Comparison of ENCODE assay signal across 1 cellular context in the genomic region with DNA sequence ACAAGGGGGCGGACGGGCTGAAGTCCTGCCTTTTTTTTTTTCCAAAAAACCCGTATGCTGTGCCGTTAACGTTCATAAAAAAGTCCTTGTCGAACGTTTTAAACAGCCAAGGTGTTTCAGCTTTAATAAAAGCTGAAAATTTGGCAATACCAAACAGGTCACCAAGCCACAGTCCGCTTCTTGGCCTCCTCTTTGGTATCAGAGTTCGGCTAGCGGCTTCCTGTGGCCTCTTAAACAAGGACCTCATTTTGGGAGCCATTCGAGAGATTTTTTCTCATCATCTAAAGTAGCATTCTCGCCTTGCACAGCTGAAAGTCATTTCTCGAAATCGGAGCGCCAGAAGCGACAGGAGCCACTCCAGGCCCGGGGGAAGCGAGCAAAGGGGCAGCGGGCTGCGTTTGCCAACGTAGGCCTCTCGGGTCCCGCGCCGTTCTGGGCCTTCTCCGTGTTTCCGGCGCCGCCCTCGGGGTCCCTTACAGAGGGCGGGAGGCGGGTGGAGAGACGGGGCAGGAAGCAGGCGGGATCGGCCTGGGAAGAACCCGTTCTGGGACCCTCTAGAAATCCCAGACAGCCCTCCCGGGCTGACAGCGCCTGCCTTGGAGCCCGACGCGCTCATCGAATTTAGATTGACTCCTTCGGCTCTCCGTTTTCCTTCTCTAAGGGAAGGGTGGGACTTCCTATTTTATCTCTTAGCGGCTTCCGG.
A peak's percentile ranks its signal among the peaks of the same experiment; 100 is the strongest.
TF ChIP-seq lines count a peak whose summit lies in the region.

No MANE protein-coding gene starts in this region.

TF ChIP-seq in HepG2, 621 proteins besides CTCF, POLR2A, EP300 and RAD21 (continued from another document and continues in another):
- TF ChIP-seq, protein P1, sequence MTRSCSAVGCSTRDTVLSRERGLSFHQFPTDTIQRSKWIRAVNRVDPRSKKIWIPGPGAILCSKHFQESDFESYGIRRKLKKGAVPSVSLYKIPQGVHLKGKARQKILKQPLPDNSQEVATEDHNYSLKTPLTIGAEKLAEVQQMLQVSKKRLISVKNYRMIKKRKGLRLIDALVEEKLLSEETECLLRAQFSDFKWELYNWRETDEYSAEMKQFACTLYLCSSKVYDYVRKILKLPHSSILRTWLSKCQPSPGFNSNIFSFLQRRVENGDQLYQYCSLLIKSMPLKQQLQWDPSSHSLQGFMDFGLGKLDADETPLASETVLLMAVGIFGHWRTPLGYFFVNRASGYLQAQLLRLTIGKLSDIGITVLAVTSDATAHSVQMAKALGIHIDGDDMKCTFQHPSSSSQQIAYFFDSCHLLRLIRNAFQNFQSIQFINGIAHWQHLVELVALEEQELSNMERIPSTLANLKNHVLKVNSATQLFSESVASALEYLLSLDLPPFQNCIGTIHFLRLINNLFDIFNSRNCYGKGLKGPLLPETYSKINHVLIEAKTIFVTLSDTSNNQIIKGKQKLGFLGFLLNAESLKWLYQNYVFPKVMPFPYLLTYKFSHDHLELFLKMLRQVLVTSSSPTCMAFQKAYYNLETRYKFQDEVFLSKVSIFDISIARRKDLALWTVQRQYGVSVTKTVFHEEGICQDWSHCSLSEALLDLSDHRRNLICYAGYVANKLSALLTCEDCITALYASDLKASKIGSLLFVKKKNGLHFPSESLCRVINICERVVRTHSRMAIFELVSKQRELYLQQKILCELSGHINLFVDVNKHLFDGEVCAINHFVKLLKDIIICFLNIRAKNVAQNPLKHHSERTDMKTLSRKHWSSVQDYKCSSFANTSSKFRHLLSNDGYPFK (CRISPR knock-in tag; IDR thresholded peaks at IDR 0.05; ENCODE audit: borderline replicate concordance): peak; percentile 55; the same call in 1 of the 2 replicates
- TF ChIP-seq ZNF432 (CRISPR knock-in tag; IDR thresholded peaks at IDR 0.05; ENCODE audit: borderline replicate concordance) (no peak), ZFYVE20 (CRISPR knock-in tag; IDR thresholded peaks at IDR 0.05; ENCODE audit: borderline replicate concordance, low read depth) (no peak), SSRP1 (CRISPR knock-in tag; IDR thresholded peaks at IDR 0.05) (no peak; the same call in 1 of the 2 replicates), POLR2G (IDR thresholded peaks at IDR 0.05; ENCODE audit: low read depth, low read length) (peak; percentile 85), POLR2AphosphoS2 (IDR thresholded peaks at IDR 0.05; ENCODE audit: low read depth, low read length) (no peak), PCBP2 (optimal IDR thresholded peaks at IDR 0.05; ENCODE audit: low read depth, low read length, poor library complexity, severe bottlenecking) (no peak), HOXA9 (CRISPR knock-in tag; IDR thresholded peaks at IDR 0.05; ENCODE audit: borderline replicate concordance) (no peak), ZNF615 (CRISPR knock-in tag; IDR thresholded peaks at IDR 0.05; ENCODE audit: borderline replicate concordance) (peak; percentile 76; the same call in 1 of the 2 replicates), KDM5B (CRISPR knock-in tag; IDR thresholded peaks at IDR 0.05; ENCODE audit: borderline replicate concordance) (peak; percentile 73; the same call in 1 of the 2 replicates), ZNF839 (CRISPR knock-in tag; IDR thresholded peaks at IDR 0.05; ENCODE audit: borderline replicate concordance) (no peak), ZBTB20 (CRISPR knock-in tag; IDR thresholded peaks at IDR 0.05; ENCODE audit: borderline replicate concordance, low read depth) (no peak; the same call in 1 of the 2 replicates), HOXA7 (CRISPR knock-in tag; IDR thresholded peaks at IDR 0.05) (no peak), SOX13 (IDR thresholded peaks at IDR 0.05) (no peak), SOX13 (CRISPR knock-in tag; conservative IDR thresholded peaks at IDR 0.05 in 1 of 2, IDR thresholded peaks at IDR 0.05 in 1 of 2) (no peak), ZNF547 (CRISPR knock-in tag; IDR thresholded peaks at IDR 0.05) (no peak), NCOA2 (CRISPR knock-in tag; IDR thresholded peaks at IDR 0.05) (no peak), IKZF1 (IDR thresholded peaks at IDR 0.05) (no peak), PITX1 (CRISPR knock-in tag; IDR thresholded peaks at IDR 0.05) (peak; percentile 51; the same call in 1 of the 2 replicates), MZF1 (CRISPR knock-in tag; IDR thresholded peaks at IDR 0.05; ENCODE audit: borderline replicate concordance) (no peak), MAFF (IDR thresholded peaks at IDR 0.05; ENCODE audit: low read depth, low read length) (no peak), ZMAT3 (CRISPR knock-in tag; conservative IDR thresholded peaks at IDR 0.05) (peak; percentile 70), ZNF260 (CRISPR knock-in tag; IDR thresholded peaks at IDR 0.05; ENCODE audit: borderline replicate concordance, low read depth) (no peak), ZNF557 (CRISPR knock-in tag; IDR thresholded peaks at IDR 0.05) (no peak), SP2 (CRISPR knock-in tag; IDR thresholded peaks at IDR 0.05) (no peak), ZNF570 (CRISPR knock-in tag; IDR thresholded peaks at IDR 0.05; ENCODE audit: borderline replicate concordance) (no peak), SP140L (CRISPR knock-in tag; IDR thresholded peaks at IDR 0.05; ENCODE audit: borderline replicate concordance) (no peak), CBFB (CRISPR knock-in tag; IDR thresholded peaks at IDR 0.05) (no peak), ARID2 (CRISPR knock-in tag; IDR thresholded peaks at IDR 0.05; ENCODE audit: borderline replicate concordance) (no peak), REL (CRISPR knock-in tag; conservative IDR thresholded peaks at IDR 0.05) (no peak), ZC3H13 (CRISPR knock-in tag; IDR thresholded peaks at IDR 0.05) (0 out of 2 replicates have a peak, but pooled peaks have one; percentile 17), MBD4 (IDR thresholded peaks at IDR 0.05; ENCODE audit: borderline replicate concordance, low read length) (no peak), GZF1 (CRISPR knock-in tag; IDR thresholded peaks at IDR 0.05) (0 out of 2 replicates have a peak, but pooled peaks have one; percentile 56), ZNF713 (CRISPR knock-in tag; IDR thresholded peaks at IDR 0.05) (no peak), CEBPB (IDR thresholded peaks at IDR 0.05; ENCODE audit: borderline replicate concordance, low read depth, low read length) (no peak), SRSF4 (IDR thresholded peaks at IDR 0.05; ENCODE audit: low read depth, low read length, poor library complexity, severe bottlenecking) (no peak), IRF2 (CRISPR knock-in tag; IDR thresholded peaks at IDR 0.05) (no peak), SPEN (CRISPR knock-in tag; IDR thresholded peaks at IDR 0.05; ENCODE audit: low read depth) (peak; percentile 93; the same call in 1 of the 2 replicates), MTF2 (CRISPR knock-in tag; IDR thresholded peaks at IDR 0.05; ENCODE audit: borderline replicate concordance) (no peak), ATF7 (IDR thresholded peaks at IDR 0.05) (no peak), ATF7 (CRISPR knock-in tag; IDR thresholded peaks at IDR 0.05) (no peak)
- TF ChIP-seq, protein P2, sequence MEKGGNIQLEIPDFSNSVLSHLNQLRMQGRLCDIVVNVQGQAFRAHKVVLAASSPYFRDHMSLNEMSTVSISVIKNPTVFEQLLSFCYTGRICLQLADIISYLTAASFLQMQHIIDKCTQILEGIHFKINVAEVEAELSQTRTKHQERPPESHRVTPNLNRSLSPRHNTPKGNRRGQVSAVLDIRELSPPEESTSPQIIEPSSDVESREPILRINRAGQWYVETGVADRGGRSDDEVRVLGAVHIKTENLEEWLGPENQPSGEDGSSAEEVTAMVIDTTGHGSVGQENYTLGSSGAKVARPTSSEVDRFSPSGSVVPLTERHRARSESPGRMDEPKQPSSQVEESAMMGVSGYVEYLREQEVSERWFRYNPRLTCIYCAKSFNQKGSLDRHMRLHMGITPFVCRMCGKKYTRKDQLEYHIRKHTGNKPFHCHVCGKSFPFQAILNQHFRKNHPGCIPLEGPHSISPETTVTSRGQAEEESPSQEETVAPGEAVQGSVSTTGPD (CRISPR knock-in tag; IDR thresholded peaks at IDR 0.05): peak; percentile 71; the same call in 1 of the 2 replicates
- TF ChIP-seq, protein P3, sequence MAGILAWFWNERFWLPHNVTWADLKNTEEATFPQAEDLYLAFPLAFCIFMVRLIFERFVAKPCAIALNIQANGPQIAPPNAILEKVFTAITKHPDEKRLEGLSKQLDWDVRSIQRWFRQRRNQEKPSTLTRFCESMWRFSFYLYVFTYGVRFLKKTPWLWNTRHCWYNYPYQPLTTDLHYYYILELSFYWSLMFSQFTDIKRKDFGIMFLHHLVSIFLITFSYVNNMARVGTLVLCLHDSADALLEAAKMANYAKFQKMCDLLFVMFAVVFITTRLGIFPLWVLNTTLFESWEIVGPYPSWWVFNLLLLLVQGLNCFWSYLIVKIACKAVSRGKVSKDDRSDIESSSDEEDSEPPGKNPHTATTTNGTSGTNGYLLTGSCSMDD (CRISPR knock-in tag; IDR thresholded peaks at IDR 0.05): no peak
- TF ChIP-seq, protein P4, sequence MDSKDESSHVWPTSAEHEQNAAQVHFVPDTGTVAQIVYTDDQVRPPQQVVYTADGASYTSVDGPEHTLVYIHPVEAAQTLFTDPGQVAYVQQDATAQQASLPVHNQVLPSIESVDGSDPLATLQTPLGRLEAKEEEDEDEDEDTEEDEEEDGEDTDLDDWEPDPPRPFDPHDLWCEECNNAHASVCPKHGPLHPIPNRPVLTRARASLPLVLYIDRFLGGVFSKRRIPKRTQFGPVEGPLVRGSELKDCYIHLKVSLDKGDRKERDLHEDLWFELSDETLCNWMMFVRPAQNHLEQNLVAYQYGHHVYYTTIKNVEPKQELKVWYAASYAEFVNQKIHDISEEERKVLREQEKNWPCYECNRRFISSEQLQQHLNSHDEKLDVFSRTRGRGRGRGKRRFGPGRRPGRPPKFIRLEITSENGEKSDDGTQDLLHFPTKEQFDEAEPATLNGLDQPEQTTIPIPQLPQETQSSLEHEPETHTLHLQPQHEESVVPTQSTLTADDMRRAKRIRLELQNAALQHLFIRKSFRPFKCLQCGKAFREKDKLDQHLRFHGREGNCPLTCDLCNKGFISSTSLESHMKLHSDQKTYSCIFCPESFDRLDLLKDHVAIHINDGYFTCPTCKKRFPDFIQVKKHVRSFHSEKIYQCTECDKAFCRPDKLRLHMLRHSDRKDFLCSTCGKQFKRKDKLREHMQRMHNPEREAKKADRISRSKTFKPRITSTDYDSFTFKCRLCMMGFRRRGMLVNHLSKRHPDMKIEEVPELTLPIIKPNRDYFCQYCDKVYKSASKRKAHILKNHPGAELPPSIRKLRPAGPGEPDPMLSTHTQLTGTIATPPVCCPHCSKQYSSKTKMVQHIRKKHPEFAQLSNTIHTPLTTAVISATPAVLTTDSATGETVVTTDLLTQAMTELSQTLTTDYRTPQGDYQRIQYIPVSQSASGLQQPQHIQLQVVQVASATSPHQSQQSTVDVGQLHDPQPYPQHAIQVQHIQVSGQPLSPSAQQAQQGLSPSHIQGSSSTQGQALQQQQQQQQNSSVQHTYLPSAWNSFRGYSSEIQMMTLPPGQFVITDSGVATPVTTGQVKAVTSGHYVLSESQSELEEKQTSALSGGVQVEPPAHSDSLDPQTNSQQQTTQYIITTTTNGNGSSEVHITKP (CRISPR knock-in tag; IDR thresholded peaks at IDR 0.05; ENCODE audit: low read depth): no peak
- TF ChIP-seq, protein P5, sequence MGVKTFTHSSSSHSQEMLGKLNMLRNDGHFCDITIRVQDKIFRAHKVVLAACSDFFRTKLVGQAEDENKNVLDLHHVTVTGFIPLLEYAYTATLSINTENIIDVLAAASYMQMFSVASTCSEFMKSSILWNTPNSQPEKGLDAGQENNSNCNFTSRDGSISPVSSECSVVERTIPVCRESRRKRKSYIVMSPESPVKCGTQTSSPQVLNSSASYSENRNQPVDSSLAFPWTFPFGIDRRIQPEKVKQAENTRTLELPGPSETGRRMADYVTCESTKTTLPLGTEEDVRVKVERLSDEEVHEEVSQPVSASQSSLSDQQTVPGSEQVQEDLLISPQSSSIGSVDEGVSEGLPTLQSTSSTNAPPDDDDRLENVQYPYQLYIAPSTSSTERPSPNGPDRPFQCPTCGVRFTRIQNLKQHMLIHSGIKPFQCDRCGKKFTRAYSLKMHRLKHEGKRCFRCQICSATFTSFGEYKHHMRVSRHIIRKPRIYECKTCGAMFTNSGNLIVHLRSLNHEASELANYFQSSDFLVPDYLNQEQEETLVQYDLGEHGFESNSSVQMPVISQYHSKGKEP (CRISPR knock-in tag; IDR thresholded peaks at IDR 0.05): no peak; the same call in 1 of the 2 replicates
- TF ChIP-seq, protein P6, sequence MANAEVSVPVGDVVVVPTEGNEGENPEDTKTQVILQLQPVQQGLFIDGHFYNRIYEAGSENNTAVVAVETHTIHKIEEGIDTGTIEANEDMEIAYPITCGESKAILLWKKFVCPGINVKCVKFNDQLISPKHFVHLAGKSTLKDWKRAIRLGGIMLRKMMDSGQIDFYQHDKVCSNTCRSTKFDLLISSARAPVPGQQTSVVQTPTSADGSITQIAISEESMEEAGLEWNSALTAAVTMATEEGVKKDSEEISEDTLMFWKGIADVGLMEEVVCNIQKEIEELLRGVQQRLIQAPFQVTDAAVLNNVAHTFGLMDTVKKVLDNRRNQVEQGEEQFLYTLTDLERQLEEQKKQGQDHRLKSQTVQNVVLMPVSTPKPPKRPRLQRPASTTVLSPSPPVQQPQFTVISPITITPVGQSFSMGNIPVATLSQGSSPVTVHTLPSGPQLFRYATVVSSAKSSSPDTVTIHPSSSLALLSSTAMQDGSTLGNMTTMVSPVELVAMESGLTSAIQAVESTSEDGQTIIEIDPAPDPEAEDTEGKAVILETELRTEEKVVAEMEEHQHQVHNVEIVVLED (CRISPR knock-in tag; IDR thresholded peaks at IDR 0.05; ENCODE audit: borderline replicate concordance): peak; percentile 49
- TF ChIP-seq, protein P7, sequence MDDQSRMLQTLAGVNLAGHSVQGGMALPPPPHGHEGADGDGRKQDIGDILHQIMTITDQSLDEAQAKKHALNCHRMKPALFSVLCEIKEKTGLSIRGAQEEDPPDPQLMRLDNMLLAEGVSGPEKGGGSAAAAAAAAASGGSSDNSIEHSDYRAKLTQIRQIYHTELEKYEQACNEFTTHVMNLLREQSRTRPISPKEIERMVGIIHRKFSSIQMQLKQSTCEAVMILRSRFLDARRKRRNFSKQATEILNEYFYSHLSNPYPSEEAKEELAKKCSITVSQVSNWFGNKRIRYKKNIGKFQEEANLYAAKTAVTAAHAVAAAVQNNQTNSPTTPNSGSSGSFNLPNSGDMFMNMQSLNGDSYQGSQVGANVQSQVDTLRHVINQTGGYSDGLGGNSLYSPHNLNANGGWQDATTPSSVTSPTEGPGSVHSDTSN (CRISPR knock-in tag; IDR thresholded peaks at IDR 0.05; ENCODE audit: borderline replicate concordance): no peak
- TF ChIP-seq, protein P8, sequence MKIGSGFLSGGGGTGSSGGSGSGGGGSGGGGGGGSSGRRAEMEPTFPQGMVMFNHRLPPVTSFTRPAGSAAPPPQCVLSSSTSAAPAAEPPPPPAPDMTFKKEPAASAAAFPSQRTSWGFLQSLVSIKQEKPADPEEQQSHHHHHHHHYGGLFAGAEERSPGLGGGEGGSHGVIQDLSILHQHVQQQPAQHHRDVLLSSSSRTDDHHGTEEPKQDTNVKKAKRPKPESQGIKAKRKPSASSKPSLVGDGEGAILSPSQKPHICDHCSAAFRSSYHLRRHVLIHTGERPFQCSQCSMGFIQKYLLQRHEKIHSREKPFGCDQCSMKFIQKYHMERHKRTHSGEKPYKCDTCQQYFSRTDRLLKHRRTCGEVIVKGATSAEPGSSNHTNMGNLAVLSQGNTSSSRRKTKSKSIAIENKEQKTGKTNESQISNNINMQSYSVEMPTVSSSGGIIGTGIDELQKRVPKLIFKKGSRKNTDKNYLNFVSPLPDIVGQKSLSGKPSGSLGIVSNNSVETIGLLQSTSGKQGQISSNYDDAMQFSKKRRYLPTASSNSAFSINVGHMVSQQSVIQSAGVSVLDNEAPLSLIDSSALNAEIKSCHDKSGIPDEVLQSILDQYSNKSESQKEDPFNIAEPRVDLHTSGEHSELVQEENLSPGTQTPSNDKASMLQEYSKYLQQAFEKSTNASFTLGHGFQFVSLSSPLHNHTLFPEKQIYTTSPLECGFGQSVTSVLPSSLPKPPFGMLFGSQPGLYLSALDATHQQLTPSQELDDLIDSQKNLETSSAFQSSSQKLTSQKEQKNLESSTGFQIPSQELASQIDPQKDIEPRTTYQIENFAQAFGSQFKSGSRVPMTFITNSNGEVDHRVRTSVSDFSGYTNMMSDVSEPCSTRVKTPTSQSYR (CRISPR knock-in tag; IDR thresholded peaks at IDR 0.05; ENCODE audit: borderline replicate concordance): no peak
